8 cellular contexts compared by ENCODE assay signal in genomic region chr2:3223080-3223923, GRCh38.
DNase-seq lines count a peak whose midpoint lies in the region; ATAC-seq, FAIRE-seq and TF ChIP-seq lines count a peak whose summit lies in the region.

No MANE protein-coding gene starts in this region.

- no peak overlapping the region for H3K27ac ChIP-seq in WERI-Rb-1

- peak overlapping the region; percentile 22 for H3K4me3 Mint-ChIP-seq in stimulated activated memory B cell treated with anti-CD40 and anti-IgM and Interleukin-4, amounts not matched to agents 10 μg/mL and 1 μg/mL and 100 μg/mL, for 72 hours

- peak overlapping the region; percentile 99 for H3K27ac Mint-ChIP-seq in stimulated activated memory B cell treated with anti-CD40 and anti-IgM and Interleukin-4, amounts not matched to agents 10 μg/mL and 1 μg/mL and 100 μg/mL, for 72 hours

- ATAC-seq in GM19043 (IDR thresholded peaks at IDR 0.05; ENCODE audit: low read depth, unreplicated experiment) (peak; percentile 95), HG03135 (IDR thresholded peaks at IDR 0.05; ENCODE audit: unreplicated experiment) (peak; percentile 73), sciatic nerve (no peak)
- peak; percentile 95 for ATAC-seq in stimulated activated memory B cell treated with anti-CD40 and anti-IgM and Interleukin-4, amounts not matched to agents 10 μg/mL and 1 μg/mL and 100 μg/mL, for 72 hours

- no peaks in the 10 kb centered on the region for H3K27me3 ChIP-seq in WERI-Rb-1 (ENCODE audit: insufficient read depth, low read depth, severe bottlenecking)

- no peaks in the 10 kb centered on the region for H3K36me3 ChIP-seq in WERI-Rb-1

- peaks cover 23% of the 10 kb centered on the region for H3K9me3 Mint-ChIP-seq in stimulated activated memory B cell treated with anti-CD40 and anti-IgM and Interleukin-4, amounts not matched to agents 10 μg/mL and 1 μg/mL and 100 μg/mL, for 72 hours

- no peaks in the 10 kb centered on the region for H3K27me3 Mint-ChIP-seq in stimulated activated memory B cell treated with anti-CD40 and anti-IgM and Interleukin-4, amounts not matched to agents 10 μg/mL and 1 μg/mL and 100 μg/mL, for 72 hours

- H3K4me3 ChIP-seq in WERI-Rb-1 (ENCODE audit: low read depth, low read length) = no peak overlapping the region

- intact Hi-C loops in sciatic nerve (cut with DNase I) = no loop called here

- peak; percentile 89 for DNase-seq in activated CD8-positive, alpha-beta memory T cell treated with anti-CD3 and anti-CD28 coated beads for 24 hours
- DNase-seq in inferior parietal cortex (ENCODE audit: extremely low spot score) = peak; percentile 50
- no peak for DNase-seq in sciatic nerve (ENCODE audit: low spot score)
- no peak for DNase-seq in WERI-Rb-1
- no peak for DNase-seq in HTR-8/SVneo (ENCODE audit: insufficient read length, low spot score)

- peaks cover 40% of the 10 kb centered on the region for H3K36me3 Mint-ChIP-seq in stimulated activated memory B cell treated with anti-CD40 and anti-IgM and Interleukin-4, amounts not matched to agents 10 μg/mL and 1 μg/mL and 100 μg/mL, for 72 hours

- H3K9me3 ChIP-seq in WERI-Rb-1 (ENCODE audit: severe bottlenecking) = peaks cover 8% of the 10 kb centered on the region

- no peak for FAIRE-seq in HTR-8/SVneo (lab: Jason Lieb, UNC)

- no peak for TF ChIP-seq CTCF in WERI-Rb-1 (IDR thresholded peaks at IDR 0.05; ENCODE audit: low read depth, low read length)

- H3K4me1 Mint-ChIP-seq in stimulated activated memory B cell treated with anti-CD40 and anti-IgM and Interleukin-4, amounts not matched to agents 10 μg/mL and 1 μg/mL and 100 μg/mL, for 72 hours = peaks cover 49% of the 10 kb centered on the region

Comparison
In these comparisons a context has a peak if more than half of its experiments do, and no peak if none do; other contexts are left out.
1. DNase-seq: peak in activated CD8-positive, alpha-beta memory T cell treated with anti-CD3 and anti-CD28 coated beads for 24 hours (single experiment) and inferior parietal cortex (single experiment); none in sciatic nerve (single experiment), WERI-Rb-1 (single experiment) and HTR-8/SVneo (single experiment).